7 cellular contexts compared by ENCODE assay signal in genomic region chr5:81779125-81779934, GRCh38. TPM values are rescaled to one million over a fixed set of nuclear protein-coding genes. Genes with fewer than 3 reads are reported as not detected.
DNase-seq lines count a peak whose midpoint lies in the region; ATAC-seq and TF ChIP-seq lines count a peak whose summit lies in the region.

No MANE protein-coding gene starts in this region.

- no peak overlapping the region for H2AFZ ChIP-seq in H9 (ENCODE audit: low read length)

- no peak overlapping the region for H3K18ac ChIP-seq in H9 (ENCODE audit: insufficient read length, low read depth, low read length)

- TF ChIP-seq CTCF in H9 (conservative IDR thresholded peaks at IDR 0.05), result no peak

- H3K27ac Mint-ChIP-seq in activated naive CD4-positive, alpha-beta T cell treated with anti-CD3 and anti-CD28 coated beads, Interleukin-2, amount 50 U/mL, for 72 hours, result peak overlapping the region; percentile 92 to 95
- H3K27ac Mint-ChIP-seq in H9, result no peak overlapping the region

- no peak overlapping the region for H3K4me2 ChIP-seq in H9 (ENCODE audit: insufficient read depth, insufficient read length, low read length)

- no peak overlapping the region for H2BK5ac ChIP-seq in H9 (ENCODE audit: insufficient read length, low read length)

- H3K4me1 Mint-ChIP-seq in H9, result peaks cover 3 to 11% of the 10 kb centered on the region in 2 experiments

- no peaks in the 10 kb centered on the region for H3K27me3 ChIP-seq in skeletal muscle tissue (ENCODE audit: control insufficient read depth in 3 of 3, insufficient read depth in 3 of 3, low read length in 3 of 3)
- H3K27me3 ChIP-seq in H9 (ENCODE audit: insufficient read depth, low read length), result no peaks in the 10 kb centered on the region

- no peaks in the 10 kb centered on the region for H3K27me3 Mint-ChIP-seq in H9 (ENCODE audit: low read depth)

- WGBS in H9 (ENCODE audit: extremely low coverage, insufficient read length, low lambda C conversion rate), result no CpG with 5 or more reads among the region's 5 CpGs

- H2BK15ac ChIP-seq in H9 (ENCODE audit: low read depth, low read length), result no peak overlapping the region

- H3K36me3 ChIP-seq in skeletal muscle tissue (ENCODE audit: control insufficient read depth in 3 of 3, insufficient read depth in 3 of 3, low read length in 3 of 3), result no peaks in the 10 kb centered on the region

- H3K4me1 ChIP-seq in skeletal muscle tissue (ENCODE audit: control insufficient read depth in 3 of 3, insufficient read depth in 3 of 3, low read length in 3 of 3) (peaks cover 10 to 20% (median 16%) of the 10 kb centered on the region in 3 donors), H9 (ENCODE audit: insufficient read depth, low read length) (no peaks in the 10 kb centered on the region)

- H3K23ac ChIP-seq in H9 (ENCODE audit: insufficient read length, low read depth, low read length), result no peak overlapping the region

- H3T11ph ChIP-seq in H9 (ENCODE audit: low read length), result no peak overlapping the region

- no peaks in the 10 kb centered on the region for H3K79me2 ChIP-seq in H9 (ENCODE audit: insufficient read depth, low read length)

- H3K4me3 ChIP-seq in skeletal muscle tissue (ENCODE audit: low read length in 3 of 3), result peak overlapping the region; percentile 36 to 56 (median 44)

- peaks cover 16% of the 10 kb centered on the region in 2 donors for H3K36me3 Mint-ChIP-seq in activated naive CD4-positive, alpha-beta T cell treated with anti-CD3 and anti-CD28 coated beads, Interleukin-2, amount 50 U/mL, for 72 hours
- H3K36me3 Mint-ChIP-seq in H9 (ENCODE audit: insufficient read depth in 1 of 3, low read depth in 3 of 3), result no peaks in the 10 kb centered on the region

- H3K27ac ChIP-seq in skeletal muscle tissue (ENCODE audit: low read depth, low read length) (peak overlapping the region; percentile 66), H9 (ENCODE audit: insufficient read length, low read depth, low read length) (no peak overlapping the region)

- H3K9ac ChIP-seq in skeletal muscle tissue (ENCODE audit: low read depth in 1 of 3, low read length in 3 of 3) (peak overlapping the region; percentile 25 to 50 (median 29)), H9 (ENCODE audit: extremely low read depth, insufficient read length, low read length) (no peak overlapping the region)

- H3K79me1 ChIP-seq in H9 (ENCODE audit: insufficient read depth, low read depth, low read length, poor library complexity, severe bottlenecking), result no peaks in the 10 kb centered on the region

- no peak overlapping the region for H2BK20ac ChIP-seq in H9 (ENCODE audit: low read depth, low read length, poor library complexity, severe bottlenecking)

- peaks cover 0 to 8% of the 10 kb centered on the region in 2 donors for H3K9me3 Mint-ChIP-seq in activated naive CD4-positive, alpha-beta T cell treated with anti-CD3 and anti-CD28 coated beads, Interleukin-2, amount 50 U/mL, for 72 hours
- no peaks in the 10 kb centered on the region for H3K9me3 Mint-ChIP-seq in H9

- ATAC-seq in GM18867 (IDR thresholded peaks at IDR 0.05; ENCODE audit: unreplicated experiment) (peak; percentile 96), HG02938 (IDR thresholded peaks at IDR 0.05; ENCODE audit: unreplicated experiment) (peak; percentile 90), left cardiac atrium (peak; percentile 85 to 90)
- peak; percentile 54 to 55 for ATAC-seq in activated naive CD4-positive, alpha-beta T cell treated with anti-CD3 and anti-CD28 coated beads, Interleukin-2, amount 50 U/mL, for 72 hours

- no peak overlapping the region for H4K8ac ChIP-seq in H9 (replicated peaks; ENCODE audit: insufficient read length, low read depth, low read length)

- no peak overlapping the region for H3K14ac ChIP-seq in H9 (ENCODE audit: insufficient read depth, low read length)

- no peak overlapping the region for H4K91ac ChIP-seq in H9 (ENCODE audit: insufficient read length, low read depth, low read length)

- DNase-seq in OCI-M1 (lab: John Stamatoyannopoulos, UW) (peak; percentile 93), left cardiac atrium (peak; percentile 58), H9 (no peak)
- DNase-seq in activated naive CD4-positive, alpha-beta T cell treated with anti-CD3 and anti-CD28 coated beads, Interleukin-2, amount 50 U/mL, for 72 hours (ENCODE audit: low spot score in 2 of 2), result peak in 1 of 2 donors; percentile 19

- intact Hi-C loops in left cardiac atrium (cut with DNase I), result no loop called here

- H4K20me1 ChIP-seq in H9 (ENCODE audit: control insufficient read depth, insufficient read depth, insufficient read length), result no peaks in the 10 kb centered on the region

- H3K23me2 ChIP-seq in H9 (ENCODE audit: insufficient read length, low read depth, low read length, poor library complexity, severe bottlenecking), result no peaks in the 10 kb centered on the region

- H2AK5ac ChIP-seq in H9 (ENCODE audit: insufficient read length, low read length), result no peak overlapping the region

- H4K5ac ChIP-seq in H9 (ENCODE audit: insufficient read length, low read depth, low read length), result no peak overlapping the region

- H3K4me3 Mint-ChIP-seq in H9, result no peak overlapping the region; a peak in 1 of 5 replicates

- no peak overlapping the region for H3K4ac ChIP-seq in H9 (ENCODE audit: low read depth, low read length)

- H2BK12ac ChIP-seq in H9 (ENCODE audit: insufficient read length, low read depth, low read length), result no peak overlapping the region

- no peak overlapping the region for H2BK120ac ChIP-seq in H9 (ENCODE audit: low read depth, low read length, poor library complexity, severe bottlenecking)

- no peak overlapping the region for H3K56ac ChIP-seq in H9 (ENCODE audit: insufficient read length, low read depth, low read length)

- H3K9me3 ChIP-seq in skeletal muscle tissue (ENCODE audit: control insufficient read depth in 3 of 3, low read length in 3 of 3), result no peaks in the 10 kb centered on the region
- H3K9me3 ChIP-seq in H9 (ENCODE audit: control insufficient read depth, low read depth, low read length), result no peaks in the 10 kb centered on the region

RNA-seq across cellular contexts. Expression of gene SSBP2, which starts 28.4 kb away (rescaled TPM):
- 10 to 100 TPM in 1 of 2 donors, 1 to 10 TPM in 1; 10.0 to 20.9 TPM for total RNA-seq in activated naive CD4-positive, alpha-beta T cell treated with anti-CD3 and anti-CD28 coated beads, Interleukin-2, amount 50 U/mL, for 72 hours
- 10 to 100 TPM; 37.7 to 46.9 TPM for total RNA-seq in left cardiac atrium
- total RNA-seq in skeletal muscle tissue, result 44.4 TPM
- total RNA-seq in H9 (2021), result 35.6 TPM in 2 replicates

Comparison
In these comparisons a context has a peak if more than half of its experiments do, and no peak if none do; other contexts are left out.
1. H3K27ac Mint-ChIP-seq: peak in activated naive CD4-positive, alpha-beta T cell treated with anti-CD3 and anti-CD28 coated beads, Interleukin-2, amount 50 U/mL, for 72 hours (2 of 2); none in H9 (0 of 3).
2. Peak in every context shown above with its lines, with median percentiles within 50 percentile points of each other: ATAC-seq.